Comparison of ENCODE assay signal across 22 cellular contexts in the genomic region with DNA sequence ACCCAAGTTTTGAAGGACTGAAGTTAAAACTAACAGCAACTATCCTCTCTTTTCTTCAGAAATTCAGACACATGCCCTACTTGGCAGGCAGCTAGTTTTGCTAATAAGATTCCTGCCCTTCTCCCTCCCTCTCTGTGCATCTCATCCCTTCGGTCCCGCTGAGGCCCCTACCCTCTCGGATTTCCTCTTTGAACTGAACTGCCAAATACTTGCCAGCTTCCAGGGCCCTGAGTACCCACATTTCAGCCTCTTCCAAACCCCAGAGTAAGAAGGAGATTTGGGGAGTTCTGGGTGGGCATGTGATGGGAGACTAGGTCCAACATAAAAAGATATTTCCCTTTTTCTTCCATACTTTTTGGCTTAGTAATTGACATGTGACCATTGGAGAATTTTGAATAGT.
DNase-seq lines count a peak whose midpoint lies in the region; ATAC-seq and TF ChIP-seq lines count a peak whose summit lies in the region.
"Had no signal": no experiment of that assay in that cellular context is flagged by ENCODE, and none has a peak within 500 bp of the region (broad histone marks: within the 10 kb centered on the region; RNA-seq: fewer than 3 reads in every experiment).

No MANE protein-coding gene starts in this region.

- TF ChIP-seq POLR2A in heart left ventricle (IDR thresholded peaks at IDR 0.05) (no peak), sigmoid colon (IDR thresholded peaks at IDR 0.05) (no peak)

- H3K27ac ChIP-seq in heart left ventricle (peak overlapping the region in 7 of 12 donors; percentile 6 to 97 (median 78)), heart right ventricle (peak overlapping the region in 5 of 10 donors; percentile 70 to 93 (median 81)), left lung (peak overlapping the region; percentile 65 to 84), sigmoid colon (peak overlapping the region in 3 of 4 donors; percentile 76 to 96 (median 93))

- intact Hi-C loops in heart left ventricle (cut with DNase I): loop anchor here (5.0 to 10.0 kb wide), 21 partner anchors 82 to 854 kb away; partner anchors contain the start of genes FGGY (in 7 of the 10) and JUN (in 5 of the 10)
- intact Hi-C loops in heart right ventricle (cut with DNase I): loop anchor here in 9 of 10 donors (5.0 to 10.0 kb wide), 13 partner anchors 86 to 854 kb away; partner anchors contain the start of genes FGGY (in 5 of the 9) and JUN (in 1 of the 9)
- intact Hi-C loops in left lung (cut with DNase I): loop anchor here in 1 of 2 donors (10.0 kb wide), 1 partner anchor 116 kb away; the partner anchor contains the start of gene JUN
- intact Hi-C loops in sigmoid colon (cut with DNase I): loop anchor here (5.0 kb wide), 4 partner anchors 157 to 797 kb away; no protein-coding TSS in a partner anchor

- TF ChIP-seq EP300 in sigmoid colon (IDR thresholded peaks at IDR 0.05): no peak

- peaks cover 21% of the 10 kb centered on the region for H3K4me1 Mint-ChIP-seq in activated naive CD8-positive, alpha-beta T cell treated with anti-CD3 and anti-CD28 coated beads for 36 hours

- H3K9me3 ChIP-seq in heart left ventricle: no peaks in the 10 kb centered on the region
- no peaks in the 10 kb centered on the region for H3K9me3 ChIP-seq in heart right ventricle
- no peaks in the 10 kb centered on the region for H3K9me3 ChIP-seq in left lung
- no peaks in the 10 kb centered on the region for H3K9me3 ChIP-seq in sigmoid colon
- H3K9me3 ChIP-seq: adrenal gland; BLaER1 treated with 17β-estradiol and CSF1 and Interleukin-3, amounts not matched to agents 10 nM and 100 nM had no signal

- DNase-seq in heart left ventricle (no peak), heart right ventricle (no peak), left lung (no peak), sigmoid colon (no peak), T-helper 1 cell (no peak), middle frontal gyrus (ENCODE audit: extremely low spot score, low spot score) (no peak)
- DNase-seq in activated naive CD8-positive, alpha-beta T cell treated with anti-CD3 and anti-CD28 coated beads for 36 hours: no peak
- DNase-seq: activated CD4-positive, alpha-beta T cell treated with anti-CD3 and anti-CD28 coated beads, Interleukin-2, amount 10 ng/mL, durations not matched to agents 7 days and 5 days; activated CD8-positive, alpha-beta memory T cell treated with anti-CD3 and anti-CD28 coated beads, Interleukin-2, amount 50 U/mL, for 48 hours; activated effector memory CD4-positive, alpha-beta T cell treated with anti-CD3 and anti-CD28 coated beads, Interleukin-2, amount 50 U/mL, for 16 hours; adrenal gland; central memory CD4-positive, alpha-beta T cell; effector memory CD4-positive, alpha-beta T cell; mesendoderm; NCI-H1105 treated with DMSO at 0.1 percent for 48 hours; NCI-H524 treated with DMSO at 0.1 percent for 48 hours; Right ventricle myocardium superior; trophoblast cell had no signal

- 71 to 86% (median 77%) methylated on average over 3 of the region's 3 CpGs for WGBS in heart left ventricle, 4 donors
- WGBS in heart right ventricle, 2 donors: 59 to 70% methylated on average over 3 of the region's 3 CpGs
- 41 to 54% methylated on average over 3 of the region's 3 CpGs for WGBS in sigmoid colon, 2 donors

- H3K36me3 Mint-ChIP-seq in activated naive CD8-positive, alpha-beta T cell treated with anti-CD3 and anti-CD28 coated beads for 36 hours: no peaks in the 10 kb centered on the region

- H3K4me3 Mint-ChIP-seq in activated naive CD8-positive, alpha-beta T cell treated with anti-CD3 and anti-CD28 coated beads for 36 hours: no peak overlapping the region
- H3K4me3 Mint-ChIP-seq: activated CD4-positive, alpha-beta T cell treated with anti-CD3 and anti-CD28 coated beads, Interleukin-2, amount 10 ng/mL, durations not matched to agents 7 days and 5 days; neural crest cell; stimulated activated effector memory CD8-positive, alpha-beta T cell treated with anti-CD3 and anti-CD28 coated beads, Interleukin-12 subunit alpha, Interleukin-12 subunit beta, amount 100 ng/mL, for 72 hours had no signal

- no peak for ATAC-seq in heart left ventricle
- ATAC-seq in heart right ventricle: no peak
- no peak for ATAC-seq in left lung
- no peak for ATAC-seq in HG02610 (IDR thresholded peaks at IDR 0.05; ENCODE audit: unreplicated experiment)
- ATAC-seq: stimulated activated effector memory CD8-positive, alpha-beta T cell treated with anti-CD3 and anti-CD28 coated beads, Interleukin-12 subunit alpha, Interleukin-12 subunit beta, amount 100 ng/mL, for 72 hours had no signal

- TF ChIP-seq CTCF in heart left ventricle (IDR thresholded peaks at IDR 0.05) (no peak), heart right ventricle (IDR thresholded peaks at IDR 0.05) (no peak), left lung (IDR thresholded peaks at IDR 0.05) (no peak), sigmoid colon (IDR thresholded peaks at IDR 0.05) (no peak)

- no peaks in the 10 kb centered on the region for H3K27me3 ChIP-seq in heart left ventricle
- H3K27me3 ChIP-seq in heart right ventricle: no peaks in the 10 kb centered on the region
- H3K27me3 ChIP-seq in left lung: no peaks in the 10 kb centered on the region
- H3K27me3 ChIP-seq in sigmoid colon: no peaks in the 10 kb centered on the region
- H3K27me3 ChIP-seq: adrenal gland; BLaER1 treated with 17β-estradiol and CSF1 and Interleukin-3, amounts not matched to agents 10 nM and 100 nM had no signal

- no peak overlapping the region for H3K27ac Mint-ChIP-seq in activated naive CD8-positive, alpha-beta T cell treated with anti-CD3 and anti-CD28 coated beads for 36 hours
- H3K27ac Mint-ChIP-seq: activated CD4-positive, alpha-beta T cell treated with anti-CD3 and anti-CD28 coated beads, Interleukin-2, amount 10 ng/mL, durations not matched to agents 7 days and 5 days; stimulated activated effector memory CD8-positive, alpha-beta T cell treated with anti-CD3 and anti-CD28 coated beads, Interleukin-12 subunit alpha, Interleukin-12 subunit beta, amount 100 ng/mL, for 72 hours had no signal

- no peak overlapping the region for H3K4me3 ChIP-seq in heart left ventricle
- no peak overlapping the region for H3K4me3 ChIP-seq in heart right ventricle
- no peak overlapping the region for H3K4me3 ChIP-seq in left lung
- H3K4me3 ChIP-seq in sigmoid colon: no peak overlapping the region
- H3K4me3 ChIP-seq: adrenal gland; BLaER1 treated with 17β-estradiol and CSF1 and Interleukin-3, amounts not matched to agents 10 nM and 100 nM had no signal

- H3K4me1 ChIP-seq in heart left ventricle (peaks cover 9 to 78% (median 54%) of the 10 kb centered on the region in 12 donors), heart right ventricle (peaks cover 27 to 73% (median 60%) of the 10 kb centered on the region in 9 donors), left lung (peaks cover 31 to 87% of the 10 kb centered on the region in 2 donors), sigmoid colon (peaks cover 0 to 60% (median 46%) of the 10 kb centered on the region in 4 donors)

- H3K27me3 Mint-ChIP-seq in activated naive CD8-positive, alpha-beta T cell treated with anti-CD3 and anti-CD28 coated beads for 36 hours: no peaks in the 10 kb centered on the region
- H3K27me3 Mint-ChIP-seq: activated CD4-positive, alpha-beta T cell treated with anti-CD3 and anti-CD28 coated beads, Interleukin-2, amount 10 ng/mL, durations not matched to agents 7 days and 5 days had no signal

- H3K36me3 ChIP-seq in heart left ventricle (no peaks in the 10 kb centered on the region), heart right ventricle (no peaks in the 10 kb centered on the region), left lung (no peaks in the 10 kb centered on the region), sigmoid colon (no peaks in the 10 kb centered on the region)
- H3K36me3 ChIP-seq: adrenal gland; BLaER1 treated with 17β-estradiol and CSF1 and Interleukin-3, amounts not matched to agents 10 nM and 100 nM had no signal

- H3K9me3 Mint-ChIP-seq in activated naive CD8-positive, alpha-beta T cell treated with anti-CD3 and anti-CD28 coated beads for 36 hours: no peaks in the 10 kb centered on the region
- H3K9me3 Mint-ChIP-seq: activated CD4-positive, alpha-beta T cell treated with anti-CD3 and anti-CD28 coated beads, Interleukin-2, amount 10 ng/mL, durations not matched to agents 7 days and 5 days; neural crest cell; stimulated activated effector memory CD8-positive, alpha-beta T cell treated with anti-CD3 and anti-CD28 coated beads, Interleukin-12 subunit alpha, Interleukin-12 subunit beta, amount 100 ng/mL, for 72 hours had no signal
